19 cellular contexts compared by ENCODE assay signal in genomic region chr2:8893474-8893873, GRCh38. TPM values are rescaled to one million over a fixed set of nuclear protein-coding genes. Genes with fewer than 3 reads are reported as not detected.
DNase-seq lines count a peak whose midpoint lies in the region; ATAC-seq and TF ChIP-seq lines count a peak whose summit lies in the region.
"Had no signal": no experiment of that assay in that cellular context is flagged by ENCODE, and none has a peak within 500 bp of the region (broad histone marks: within the 10 kb centered on the region; RNA-seq: fewer than 3 reads in every experiment).

No MANE protein-coding gene starts in this region.

- ATAC-seq in left lung (peak; percentile 25), GM18517 (IDR thresholded peaks at IDR 0.05; ENCODE audit: unreplicated experiment) (no peak)

- H3K27ac Mint-ChIP-seq in activated naive CD4-positive, alpha-beta T cell treated with anti-CD3 and anti-CD28 coated beads, Interleukin-2, amount 10 ng/mL, durations not matched to agents 7 days and 5 days, result no peak overlapping the region
- H3K27ac Mint-ChIP-seq: CD4-positive, CD25-positive, alpha-beta regulatory T cell had no signal

- DNase-seq in DMS153 (lab: John Stamatoyannopoulos, UW) (peak; percentile 49), NCI-H526 treated with DMSO at 0.1 percent for 48 hours (lab: John Stamatoyannopoulos, UW) (peak; percentile 28), choroid plexus epithelial cell (ENCODE audit: low read depth) (peak; percentile 13), left lung (no peak), brain microvascular endothelial cell (no peak), RKO (ENCODE audit: low spot score) (no peak)
- no peak for DNase-seq in activated naive CD4-positive, alpha-beta T cell treated with anti-CD3 and anti-CD28 coated beads, Interleukin-2, amount 10 ng/mL, durations not matched to agents 7 days and 5 days
- DNase-seq: BE2C; CD4-positive, CD25-positive, alpha-beta regulatory T cell; DMS 273 treated with DMSO at 0.1 percent for 48 hours; GDM1; GOT3; NCI-H1105; NCI-H1694; NCI-H2081 treated with DMSO at 0.1 percent for 48 hours; NCI-H510A treated with DMSO at 0.1 percent for 48 hours; OCI-M1; SHP77 treated with DMSO at 0.1 percent for 48 hours had no signal

- TF ChIP-seq CTCF in choroid plexus epithelial cell (conservative IDR thresholded peaks at IDR 0.05; ENCODE audit: low read depth, low read length) (no peak), left lung (IDR thresholded peaks at IDR 0.05) (no peak), brain microvascular endothelial cell (IDR thresholded peaks at IDR 0.05; ENCODE audit: low read depth, low read length, missing control alignments) (no peak)

- H3K36me3 Mint-ChIP-seq in activated naive CD4-positive, alpha-beta T cell treated with anti-CD3 and anti-CD28 coated beads, Interleukin-2, amount 10 ng/mL, durations not matched to agents 7 days and 5 days, result no peaks in the 10 kb centered on the region
- H3K36me3 Mint-ChIP-seq: CD4-positive, CD25-positive, alpha-beta regulatory T cell had no signal

- H3K9me3 ChIP-seq in left lung, result no peaks in the 10 kb centered on the region
- H3K9me3 ChIP-seq: BE2C had no signal

- H3K4me1 Mint-ChIP-seq in activated naive CD4-positive, alpha-beta T cell treated with anti-CD3 and anti-CD28 coated beads, Interleukin-2, amount 10 ng/mL, durations not matched to agents 7 days and 5 days, result no peaks in the 10 kb centered on the region
- H3K4me1 Mint-ChIP-seq: CD4-positive, CD25-positive, alpha-beta regulatory T cell had no signal

- peaks cover 0 to 24% of the 10 kb centered on the region in 2 donors for H3K4me1 ChIP-seq in left lung
- H3K4me1 ChIP-seq: BE2C had no signal

- H3K27ac ChIP-seq in left lung (peak overlapping the region in 1 of 2 donors; percentile 61), brain microvascular endothelial cell (no peak overlapping the region)

- intact Hi-C loops in left lung (cut with DNase I), result no loop called here

- H3K27me3 ChIP-seq in left lung (no peaks in the 10 kb centered on the region), brain microvascular endothelial cell (replicated peaks) (no peaks in the 10 kb centered on the region)
- H3K27me3 ChIP-seq: BE2C had no signal

- H3K36me3 ChIP-seq in left lung (peaks cover 0 to 4% of the 10 kb centered on the region in 2 donors), brain microvascular endothelial cell (replicated peaks) (peaks cover 9% of the 10 kb centered on the region)

- H3K4me3 ChIP-seq in choroid plexus epithelial cell (ENCODE audit: low read depth, low read length) (no peak overlapping the region), left lung (no peak overlapping the region), brain microvascular endothelial cell (ENCODE audit: low read depth, low read length) (no peak overlapping the region)

- H3K27me3 Mint-ChIP-seq in activated naive CD4-positive, alpha-beta T cell treated with anti-CD3 and anti-CD28 coated beads, Interleukin-2, amount 10 ng/mL, durations not matched to agents 7 days and 5 days, result no peaks in the 10 kb centered on the region

- peaks cover 2% of the 10 kb centered on the region for H3K9me3 Mint-ChIP-seq in activated naive CD4-positive, alpha-beta T cell treated with anti-CD3 and anti-CD28 coated beads, Interleukin-2, amount 10 ng/mL, durations not matched to agents 7 days and 5 days

- in situ Hi-C loops in brain microvascular endothelial cell (cut with HindIII; ENCODE audit: low pct_ligation_motif_present, low sequenced_read_pairs), result loop anchor here (25.0 kb wide), 1 partner anchor 219 kb away; no protein-coding TSS in a partner anchor

- H3K4me3 Mint-ChIP-seq in activated naive CD4-positive, alpha-beta T cell treated with anti-CD3 and anti-CD28 coated beads, Interleukin-2, amount 10 ng/mL, durations not matched to agents 7 days and 5 days, result no peak overlapping the region
- H3K4me3 Mint-ChIP-seq: CD4-positive, CD25-positive, alpha-beta regulatory T cell had no signal

- CTCF ChIA-PET in activated naive CD4-positive, alpha-beta T cell treated with anti-CD3 and anti-CD28 coated beads, Interleukin-2, amount 10 ng/mL, durations not matched to agents 7 days and 5 days (lab: Charles Lee), result interaction anchor here (0.7 kb wide), 1 partner anchor 246 kb away, joined by 3 read pairs; no protein-coding TSS in a partner anchor

RNA-seq across cellular contexts. Expression of gene KIDINS220, which starts 56.1 kb away (rescaled TPM):
- total RNA-seq in left lung, result 10 to 100 TPM; 60.5 to 62.3 TPM

Comparison
In these comparisons a context has a peak if more than half of its experiments do, and no peak if none do; other contexts are left out.
1. DNase-seq: peak in DMS153 (single experiment), NCI-H526 treated with DMSO at 0.1 percent for 48 hours (single experiment) and choroid plexus epithelial cell (single experiment); none in left lung (0 of 2), brain microvascular endothelial cell (single experiment), RKO (single experiment) and activated naive CD4-positive, alpha-beta T cell treated with anti-CD3 and anti-CD28 coated beads, Interleukin-2, amount 10 ng/mL, durations not matched to agents 7 days and 5 days (single experiment).